Comparison of ENCODE assay signal across 36 cellular contexts in the genomic region with DNA sequence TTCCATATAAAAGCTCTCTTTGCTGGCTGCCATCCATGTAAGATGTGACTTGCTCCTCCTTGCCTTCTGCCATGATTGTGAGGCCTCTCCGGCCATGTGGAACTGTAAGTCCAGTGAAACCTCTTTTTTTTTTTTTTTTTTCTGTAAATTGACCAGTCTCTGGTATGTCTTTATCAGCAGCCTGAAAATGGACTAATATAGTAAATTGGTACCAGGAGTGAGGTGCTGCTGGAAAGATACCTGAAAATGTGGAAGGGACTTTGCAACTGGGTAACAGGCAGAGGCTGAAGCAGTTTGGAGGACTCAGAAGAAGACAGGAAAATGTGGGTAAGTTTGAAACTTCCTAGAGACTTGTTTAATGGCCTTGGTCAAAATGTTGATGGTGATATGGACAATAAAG.
"Had no signal": no experiment of that assay in that cellular context is flagged by ENCODE, and none has a peak within 500 bp of the region (broad histone marks: within the 10 kb centered on the region; RNA-seq: fewer than 3 reads in every experiment).

No MANE protein-coding gene starts in this region.

- H3K4me3 ChIP-seq: MG63 had no signal

- H3K36me3 ChIP-seq: MG63 had no signal

- H3K9me3 ChIP-seq: MG63 had no signal

- DNase-seq: Karpas-422, Kasumi-1, MG63, MM.1S, MV-4-11, NCI-H1048, NCI-H1092, NCI-H1092 treated with DMSO at 0.1 percent for 48 hours, NCI-H1105, NCI-H1105 treated with DMSO at 0.1 percent for 48 hours, NCI-H1417, NCI-H1417 treated with DMSO at 0.1 percent for 48 hours, NCI-H1436, NCI-H1436 treated with DMSO at 0.1 percent for 48 hours, NCI-H146, NCI-H1694, NCI-H1694 treated with DMSO at 0.1 percent for 48 hours, NCI-H187, NCI-H187 treated with DMSO at 0.1 percent for 48 hours, NCI-H1930, NCI-H2029, NCI-H2029 treated with DMSO at 0.1 percent for 48 hours, NCI-H2081, NCI-H2081 treated with DMSO at 0.1 percent for 48 hours, NCI-H2107, NCI-H2171, NCI-H2171 treated with DMSO at 0.1 percent for 48 hours, NCI-H226, NCI-H345, NCI-H446, NCI-H446 treated with DMSO at 0.1 percent for 48 hours, NCI-H510A, NCI-H510A treated with DMSO at 0.1 percent for 48 hours, NCI-H524, NCI-H524 treated with DMSO at 0.1 percent for 48 hours, NCI-H526 had no signal

- H3K27me3 ChIP-seq: MG63 had no signal
